ENCODE assay signal across 9 cellular contexts in the genomic region with DNA sequence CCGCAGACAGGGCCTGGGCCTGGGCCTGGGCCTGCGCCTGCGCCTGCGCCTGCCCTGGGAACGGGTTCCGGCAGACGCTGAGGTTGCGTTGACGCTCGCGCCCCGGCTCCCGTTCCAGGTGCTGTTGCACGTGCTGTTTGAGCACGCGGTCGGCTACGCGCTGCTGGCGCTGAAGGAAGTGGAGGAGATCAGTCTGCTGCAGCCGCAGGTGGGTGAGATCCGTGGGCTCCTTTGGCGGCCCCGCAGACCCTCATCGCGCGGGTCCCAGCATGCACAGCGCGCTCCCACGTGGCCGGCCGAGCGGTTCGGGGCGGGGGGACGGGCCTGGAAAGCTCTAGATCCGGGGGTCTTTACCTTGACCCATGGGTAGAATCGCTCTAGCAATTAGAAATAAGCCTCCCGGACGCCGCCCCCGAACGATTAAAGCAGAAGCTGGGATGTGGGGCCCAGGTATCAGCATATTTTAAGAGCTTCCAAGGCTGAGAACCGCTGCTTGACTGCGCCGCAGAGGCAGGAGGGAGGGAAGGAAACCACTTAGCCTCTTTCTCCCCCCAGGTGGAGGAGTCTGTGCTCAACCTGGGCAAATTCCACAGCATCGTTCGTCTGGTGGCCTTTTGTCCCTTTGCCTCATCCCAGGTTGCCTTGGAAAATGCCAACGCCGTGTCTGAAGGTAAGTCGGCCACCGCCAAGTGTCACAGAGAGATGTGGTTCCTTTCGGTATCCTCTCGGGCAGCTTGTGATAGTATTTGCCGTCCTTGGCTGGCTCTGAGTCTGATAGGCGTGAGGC. TPM values are rescaled to one million over a fixed set of nuclear protein-coding genes. Genes with fewer than 3 reads are reported as not detected.
A peak's percentile ranks its signal among the peaks of the same experiment; 100 is the strongest.
DNase-seq lines count a peak whose midpoint lies in the region; ATAC-seq and TF ChIP-seq lines count a peak whose summit lies in the region.
"Had no signal": no experiment of that assay in that cellular context is flagged by ENCODE, and none has a peak within 500 bp of the region (broad histone marks: within the 10 kb centered on the region; RNA-seq: fewer than 3 reads in every experiment).

No MANE protein-coding gene starts in this region.

- intact Hi-C loops in mammary epithelial cell (cut with micrococcal nuclease) = loop anchor here (1.0 to 5.0 kb wide), 2 partner anchors 11 to 146 kb away; partner anchors contain the start of genes IDH3B and ZNF343

- ATAC-seq in GM18517 (IDR thresholded peaks at IDR 0.05; ENCODE audit: unreplicated experiment) (peak; percentile 41), HG02981 (IDR thresholded peaks at IDR 0.05; ENCODE audit: unreplicated experiment) (peak; percentile 31)

- H3K4me1 ChIP-seq in NT2/D1 (ENCODE audit: insufficient read depth, insufficient read length) = peaks cover 4% of the 10 kb centered on the region
- H3K4me1 ChIP-seq in mammary epithelial cell (ENCODE audit: insufficient read depth, low read length) = peaks cover 23% of the 10 kb centered on the region

- H4K20me1 ChIP-seq in mammary epithelial cell (ENCODE audit: insufficient read depth, low read length) = peaks cover 16% of the 10 kb centered on the region

- no peaks in the 10 kb centered on the region for H3K27me3 ChIP-seq in NT2/D1 (ENCODE audit: insufficient read depth, insufficient read length)
- H3K27me3 ChIP-seq in mammary epithelial cell (ENCODE audit: insufficient read depth, low read length) = no peaks in the 10 kb centered on the region

- BruUV-seq in mammary epithelial cell (replicated peaks; lab: Mats Ljungman, UMichigan) = TSS peak; percentile 71

- peaks cover 54% of the 10 kb centered on the region for H3K36me3 ChIP-seq in NT2/D1 (ENCODE audit: insufficient read depth, insufficient read length, low read length)
- H3K36me3 ChIP-seq in mammary epithelial cell (ENCODE audit: insufficient read depth, low read length) = peaks cover 40% of the 10 kb centered on the region

- dilution Hi-C loops in mammary epithelial cell (cut with HindIII; ENCODE audit: low sequenced_read_pairs) = no loop called here

- H3K79me2 ChIP-seq in mammary epithelial cell (ENCODE audit: insufficient read depth, low read length) = peaks cover 75% of the 10 kb centered on the region

- DNase-seq in AG08395 (ENCODE audit: low spot score) = peak; percentile 31
- no peak for DNase-seq in NT2/D1 (ENCODE audit: low read depth, low spot score)
- peak; percentile 13 for DNase-seq in mammary epithelial cell
- peak; percentile 14 for DNase-seq in kidney tubule cell (ENCODE audit: low spot score)
- DNase-seq in stimulated activated CD4-positive, alpha-beta T cell treated with anti-CD3 and anti-CD28 coated beads, TNF-alpha, amount 100 ng/mL, for 24 hours (ENCODE audit: low read depth in 3 of 3) = peak in 2 of 3 experiments; percentile 27 to 48
- DNase-seq in SIG-M5 (lab: John Stamatoyannopoulos, UW) = no peak

- CTCF ChIA-PET in mammary epithelial cell (lab: Charles Lee; ENCODE audit: low non-redundant PET) = no interaction called here

- H3K4me2 ChIP-seq in mammary epithelial cell (ENCODE audit: insufficient read depth, low read depth, low read length) = peak overlapping the region; percentile 91

- in situ Hi-C loops in mammary epithelial cell (cut with MboI; ENCODE audit: low sequenced_read_pairs in 2 of 2) = no loop called here

- H3K27ac ChIP-seq in mammary epithelial cell (ENCODE audit: insufficient read depth, low read depth, low read length) = peak overlapping the region; percentile 61

- H3K9ac ChIP-seq in NT2/D1 (ENCODE audit: insufficient read length, low read depth) (peak overlapping the region; percentile 93), mammary epithelial cell (ENCODE audit: insufficient read depth, low read length) (peak overlapping the region; percentile 84)

- no peak for TF ChIP-seq CTCF in mammary epithelial cell (conservative IDR thresholded peaks at IDR 0.05 in 1 of 2, IDR thresholded peaks at IDR 0.05 in 1 of 2; ENCODE audit: extremely low read depth in 1 of 2, insufficient read depth in 1 of 2, low read depth in 1 of 2, low read length in 2 of 2)

- H3K9me3 ChIP-seq in NT2/D1 (ENCODE audit: insufficient read depth, low read length) = no peaks in the 10 kb centered on the region; the same call in 1 of the 2 replicates
- H3K9me3 ChIP-seq in mammary epithelial cell (replicated peaks; ENCODE audit: insufficient read depth, low read length) = no peaks in the 10 kb centered on the region

- peak overlapping the region; percentile 45 for H2AFZ ChIP-seq in mammary epithelial cell (ENCODE audit: low read depth, low read length)

- H3K4me3 ChIP-seq in NT2/D1 (ENCODE audit: insufficient read length, low read depth) (peak overlapping the region; percentile 98), mammary epithelial cell (replicated peaks in 1 of 3; ENCODE audit: insufficient read depth in 1 of 3, low read depth in 2 of 3, low read length in 3 of 3) (peak overlapping the region; percentile 66 to 95 (median 67))

- 0% methylated on average over 18 of the region's 56 CpGs for WGBS in mammary epithelial cell (ENCODE audit: low coverage, missing lambda C conversion rate)

RNA-seq across cellular contexts. Expression of gene NOP56, which starts 0.5 kb away (rescaled TPM):
- 100 to 1,000 TPM; 101 to 297 TPM for total RNA-seq in mammary epithelial cell
- polyA plus RNA-seq in mammary epithelial cell = 258 TPM
- polyA minus RNA-seq in mammary epithelial cell = 285 TPM

RNA-seq across cellular contexts. Expression of gene IDH3B, which starts 11.1 kb away (rescaled TPM):
- total RNA-seq in mammary epithelial cell = 10 to 100 TPM; 50.0 to 78.5 TPM
- polyA plus RNA-seq in mammary epithelial cell = 131 TPM
- 153 TPM for polyA minus RNA-seq in mammary epithelial cell

RNA-seq across cellular contexts. Expression of gene EBF4, which starts 39.7 kb away (rescaled TPM):
- total RNA-seq in mammary epithelial cell = under 1 TPM in 1 of 2 donors, not detected in 1; 0.17 TPM
- polyA plus RNA-seq in mammary epithelial cell = not detected
- polyA minus RNA-seq in mammary epithelial cell = not detected
- total RNA-seq: HT1080 had no signal

Comparison
In these comparisons a context has a peak if more than half of its experiments do, and no peak if none do; other contexts are left out.
1. DNase-seq: peak in AG08395 (single experiment), mammary epithelial cell (single experiment), kidney tubule cell (single experiment) and stimulated activated CD4-positive, alpha-beta T cell treated with anti-CD3 and anti-CD28 coated beads, TNF-alpha, amount 100 ng/mL, for 24 hours (2 of 3); none in NT2/D1 (single experiment) and SIG-M5 (single experiment).